12 cellular contexts compared by ENCODE assay signal in genomic region chr15:75776075-75776443, GRCh38.
DNase-seq lines count a peak whose midpoint lies in the region; ATAC-seq and TF ChIP-seq lines count a peak whose summit lies in the region.
"Had no signal": no experiment of that assay in that cellular context is flagged by ENCODE, and none has a peak within 500 bp of the region (broad histone marks: within the 10 kb centered on the region; RNA-seq: fewer than 3 reads in every experiment).

No MANE protein-coding gene starts in this region.

- H2AFZ ChIP-seq in IMR-90 (replicated peaks; ENCODE audit: low read length, poor library complexity) (no peak overlapping the region), osteoblast (ENCODE audit: low read length) (no peak overlapping the region)

- no peaks in the 10 kb centered on the region for H3K79me2 ChIP-seq in osteoblast (ENCODE audit: insufficient read depth, low read length)

- peaks cover 14 to 52% of the 10 kb centered on the region in 2 donors for H3K27me3 Mint-ChIP-seq in effector memory CD8-positive, alpha-beta T cell

- H2AK9ac ChIP-seq in IMR-90 (replicated peaks; ENCODE audit: low read depth, low read length, poor library complexity) = no peak overlapping the region

- H3K9me3 Mint-ChIP-seq in effector memory CD8-positive, alpha-beta T cell = no peaks in the 10 kb centered on the region
- H3K9me3 Mint-ChIP-seq: natural killer cell treated with Interleukin-12 subunit alpha and Interleukin-12 subunit beta and Interleukin-15 and Interleukin-18, amount 100 ng/mL, for 72 hours had no signal

- no peak overlapping the region for H3K9ac ChIP-seq in IMR-90 (ENCODE audit: low read depth, low read length)

- H3K79me1 ChIP-seq in IMR-90 (ENCODE audit: low read depth in 1 of 2, low read length in 2 of 2) = no peaks in the 10 kb centered on the region

- no CpG with 5 or more reads among the region's 2 CpGs for WGBS in IMR-90 (ENCODE audit: extremely low coverage in 2 of 2, insufficient read length in 1 of 2), 2 experiments

- H4K8ac ChIP-seq in IMR-90 (ENCODE audit: low read depth in 2 of 2, low read length in 2 of 2) = peak overlapping the region in 1 of 2 experiments; percentile 33; a peak in 1 of 4 replicates

- no peaks in the 10 kb centered on the region for H3K36me3 ChIP-seq in IMR-90 (ENCODE audit: control insufficient read depth, insufficient read depth, low read length)
- H3K36me3 ChIP-seq in osteoblast (ENCODE audit: insufficient read depth, low read length) = no peaks in the 10 kb centered on the region
- H3K36me3 ChIP-seq: spleen had no signal

- no peak overlapping the region for H3K4me2 ChIP-seq in IMR-90 (ENCODE audit: low read depth, low read length)
- peak overlapping the region; percentile 71 for H3K4me2 ChIP-seq in osteoblast (ENCODE audit: insufficient read depth, low read length)

- H3K14ac ChIP-seq in IMR-90 (replicated peaks; ENCODE audit: low read depth, low read length) = 0 out of 2 replicates have a peak overlapping the region, but pooled peaks have one; percentile 21

- intact Hi-C loops in IMR-90 (cut with micrococcal nuclease) = no loop called here
- intact Hi-C loops in Right ventricle myocardium superior (cut with DNase I) = no loop called here

- no peak overlapping the region for H2BK15ac ChIP-seq in IMR-90 (ENCODE audit: low read depth, low read length)

- no peak overlapping the region for H2BK5ac ChIP-seq in IMR-90 (ENCODE audit: low read depth, low read length, poor library complexity, severe bottlenecking)

- TF ChIP-seq RAD21 in IMR-90 (IDR thresholded peaks at IDR 0.05; ENCODE audit: low read length) = no peak

- peak overlapping the region; percentile 62 to 80 for H3K27ac Mint-ChIP-seq in effector memory CD8-positive, alpha-beta T cell

- H3K27ac ChIP-seq in IMR-90 (ENCODE audit: insufficient read depth, low read length) (no peak overlapping the region), osteoblast (ENCODE audit: low read depth, low read length) (peak overlapping the region; percentile 69)
- H3K27ac ChIP-seq: spleen had no signal

- H2BK120ac ChIP-seq in IMR-90 (ENCODE audit: low read depth, low read length) = peak overlapping the region; percentile 69; the same call in 1 of the 2 replicates

- TF ChIP-seq CTCF in IMR-90 (conservative IDR thresholded peaks at IDR 0.05; ENCODE audit: low read depth, low read length) (no peak), osteoblast (IDR thresholded peaks at IDR 0.05; ENCODE audit: extremely low read depth, low read depth, low read length) (no peak)

- dilution Hi-C loops in IMR-90 (cut with HindIII; ENCODE audit: low sequenced_read_pairs, unreplicated experiment) = no loop called here

- H2AK5ac ChIP-seq in IMR-90 (ENCODE audit: low read depth, low read length) = peak overlapping the region; percentile 43; the same call in 1 of the 2 replicates

- H3K36me3 Mint-ChIP-seq in effector memory CD8-positive, alpha-beta T cell (ENCODE audit: insufficient read depth) = no peaks in the 10 kb centered on the region
- H3K36me3 Mint-ChIP-seq: natural killer cell treated with Interleukin-12 subunit alpha and Interleukin-12 subunit beta and Interleukin-15 and Interleukin-18, amount 100 ng/mL, for 72 hours had no signal

- in situ Hi-C loops in IMR-90 (cut with MboI; ENCODE audit: low sequenced_read_pairs) = no loop called here

- ATAC-seq in IMR-90 (ENCODE audit: low read depth) = no peak
- no peak for ATAC-seq in effector memory CD8-positive, alpha-beta T cell (replicated peaks)
- ATAC-seq in Right ventricle myocardium superior (ENCODE audit: poor library complexity) = no peak
- ATAC-seq in HG03175 (IDR thresholded peaks at IDR 0.05; ENCODE audit: unreplicated experiment) = no peak
- no peak for ATAC-seq in HG03045 (IDR thresholded peaks at IDR 0.05; ENCODE audit: unreplicated experiment)
- ATAC-seq: natural killer cell treated with Interleukin-12 subunit alpha and Interleukin-12 subunit beta and Interleukin-15 and Interleukin-18, amount 100 ng/mL, for 72 hours had no signal

- H3K56ac ChIP-seq in IMR-90 (ENCODE audit: extremely low read depth, insufficient read depth, low read length) = no peak overlapping the region

- TF ChIP-seq POLR2A in IMR-90 (IDR thresholded peaks at IDR 0.05; ENCODE audit: low read depth, low read length) = no peak

- no peak overlapping the region for H3K4me3 ChIP-seq in IMR-90 (ENCODE audit: insufficient read depth, low read depth, low read length)
- H3K4me3 ChIP-seq in osteoblast (ENCODE audit: insufficient read depth, low read length) = no peak overlapping the region
- H3K4me3 ChIP-seq: spleen had no signal

- no peaks in the 10 kb centered on the region for H4K20me1 ChIP-seq in IMR-90 (ENCODE audit: insufficient read depth, low read length)
- no peaks in the 10 kb centered on the region for H4K20me1 ChIP-seq in osteoblast (ENCODE audit: insufficient read depth, low read length)

- H2BK20ac ChIP-seq in IMR-90 (ENCODE audit: low read depth, low read length) = no peak overlapping the region

- peaks cover 6% of the 10 kb centered on the region; the same call in 1 of the 2 replicates for H3K4me1 ChIP-seq in IMR-90 (ENCODE audit: control insufficient read depth, insufficient read depth, low read length)
- peaks cover 24% of the 10 kb centered on the region for H3K4me1 ChIP-seq in osteoblast (ENCODE audit: insufficient read depth, low read length)
- H3K4me1 ChIP-seq: spleen had no signal

- no peaks in the 10 kb centered on the region for H3K9me3 ChIP-seq in IMR-90 (ENCODE audit: control insufficient read depth, insufficient read depth, low read length)
- no peaks in the 10 kb centered on the region for H3K9me3 ChIP-seq in osteoblast (ENCODE audit: low read depth, low read length)
- H3K9me3 ChIP-seq: spleen had no signal

- no peak overlapping the region for H3K23ac ChIP-seq in IMR-90 (ENCODE audit: low read depth, low read length)

- peaks cover 0 to 2% of the 10 kb centered on the region in 2 donors for H3K4me1 Mint-ChIP-seq in effector memory CD8-positive, alpha-beta T cell (ENCODE audit: low read depth in 2 of 2)

- no peak overlapping the region for H4K5ac ChIP-seq in IMR-90 (ENCODE audit: low read depth, low read length)

- peak overlapping the region; percentile 40; the same call in 1 of the 2 replicates for H3K4ac ChIP-seq in IMR-90 (ENCODE audit: low read depth, low read length)

- CTCF ChIA-PET in IMR-90 (lab: Yijun Ruan, JAX) = no interaction called here

- H3K4me3 Mint-ChIP-seq in effector memory CD8-positive, alpha-beta T cell = no peak overlapping the region
- H3K4me3 Mint-ChIP-seq: natural killer cell treated with Interleukin-12 subunit alpha and Interleukin-12 subunit beta and Interleukin-15 and Interleukin-18, amount 100 ng/mL, for 72 hours had no signal

- H3K27me3 ChIP-seq in IMR-90 (ENCODE audit: control insufficient read depth, insufficient read depth, low read length) (peaks cover 28% of the 10 kb centered on the region), osteoblast (ENCODE audit: insufficient read depth, low read length) (no peaks in the 10 kb centered on the region)
- H3K27me3 ChIP-seq: spleen had no signal

- peak overlapping the region; percentile 80; the same call in 1 of the 2 replicates for H4K91ac ChIP-seq in IMR-90 (ENCODE audit: insufficient read depth, low read depth, low read length)

- H3K18ac ChIP-seq in IMR-90 (ENCODE audit: low read depth, low read length) = no peak overlapping the region

- peaks cover 4% of the 10 kb centered on the region; the same call in 1 of the 2 replicates for H3K9me1 ChIP-seq in IMR-90 (ENCODE audit: insufficient read depth, low read length)

- POLR2A ChIA-PET in IMR-90 (lab: Charles Lee; ENCODE audit: unreplicated experiment) = no interaction called here

- DNase-seq in EL = peak; percentile 76
- peak; percentile 54 for DNase-seq in IMR-90
- DNase-seq in effector memory CD8-positive, alpha-beta T cell = no peak
- DNase-seq in osteoblast (ENCODE audit: insufficient read length, low spot score, missing footprints) = no peak
- DNase-seq in Right ventricle myocardium superior = no peak
- no peak for DNase-seq in activated naive CD4-positive, alpha-beta T cell (lab: John Stamatoyannopoulos, UW)
- DNase-seq: DMS79, NCI-H1436 had no signal

- BruUV-seq in IMR-90 (replicated peaks; lab: Mats Ljungman, UMichigan) = no TSS peak

TF ChIP-seq in IMR-90, 13 proteins besides CTCF, POLR2A, EP300 and RAD21:
- TF ChIP-seq FOS (IDR thresholded peaks at IDR 0.05; ENCODE audit: low read depth, low read length) = peak; percentile 39; the same call in 1 of the 2 replicates
- TF ChIP-seq CHD1 (IDR thresholded peaks at IDR 0.05; ENCODE audit: low read depth, low read length) = no peak
- TF ChIP-seq CEBPB (IDR thresholded peaks at IDR 0.05; ENCODE audit: low read depth, low read length) = peak; percentile 41; the same call in 1 of the 2 replicates
- peak; percentile 15; the same call in 1 of the 2 replicates for TF ChIP-seq MAZ (IDR thresholded peaks at IDR 0.05; ENCODE audit: borderline replicate concordance, low read depth, low read length)

Comparison
In these comparisons a context has a peak if more than half of its experiments do, and no peak if none do; other contexts are left out.
1. DNase-seq: peak in EL (single experiment) and IMR-90 (single experiment); none in effector memory CD8-positive, alpha-beta T cell (0 of 3), osteoblast (single experiment), Right ventricle myocardium superior (single experiment) and activated naive CD4-positive, alpha-beta T cell (0 of 4).